ENCODE assay signal across 22 cellular contexts in the genomic region with DNA sequence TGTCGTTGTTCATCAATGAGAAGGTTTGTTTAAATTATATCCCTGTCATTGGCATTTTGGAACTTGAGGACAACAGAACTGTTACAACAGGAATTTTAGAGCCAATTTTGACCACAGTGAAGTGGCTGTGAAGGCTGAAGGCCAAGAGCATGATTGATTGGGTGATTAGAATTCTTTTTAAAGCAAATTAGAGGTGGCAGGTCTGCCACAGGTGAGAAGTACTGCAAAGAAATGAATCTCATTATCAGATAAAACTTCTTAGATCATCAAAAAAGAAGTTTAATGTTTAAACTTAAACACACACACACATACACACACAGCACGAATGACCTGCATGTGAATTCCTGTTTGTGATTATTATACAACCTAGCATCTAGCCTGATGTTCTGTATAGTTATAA.
"Had no signal": no experiment of that assay in that cellular context is flagged by ENCODE, and none has a peak within 500 bp of the region (broad histone marks: within the 10 kb centered on the region; RNA-seq: fewer than 3 reads in every experiment).

No MANE protein-coding gene starts in this region.

- H3K27ac ChIP-seq: brain microvascular endothelial cell, cardiac muscle cell, Peyer's patch, RWPE1, SJSA1 had no signal

- H3K9me3 ChIP-seq: Peyer's patch, SJSA1 had no signal

- H3K36me3 ChIP-seq: brain microvascular endothelial cell, cardiac muscle cell, Peyer's patch, SJSA1 had no signal

- DNase-seq: activated CD4-positive, CD25-positive, alpha-beta regulatory T cell treated with anti-CD3 and anti-CD28 coated beads, Interleukin-2, amount 50 U/mL, for 72 hours; activated CD8-positive, alpha-beta memory T cell treated with anti-CD3 and anti-CD28 coated beads for 24 hours; activated gamma-delta T cell; activated naive CD4-positive, alpha-beta T cell treated with anti-CD3 and anti-CD28 coated beads for 36 hours; activated T-cell treated with anti-CD3 and anti-CD28 coated beads, Interleukin-2, amount 50 U/mL, for 4 hours; amygdala; brain microvascular endothelial cell; cerebellar nuclear complex; NCI-H1930; NCI-H2171; NCI-H2227 treated with DMSO at 0.1 percent for 48 hours; NCI-H446 treated with DMSO at 0.1 percent for 48 hours; NCI-H524 treated with DMSO at 0.1 percent for 48 hours; NCI-H748 treated with DMSO at 0.1 percent for 48 hours; Peyer's patch; SHP77; SW 1271 had no signal

- ATAC-seq: activated T-cell treated with anti-CD3 and anti-CD28 coated beads, Interleukin-2, amount 50 U/mL, for 4 hours; SK-N-SH treated with all-trans-retinoic acid at 6 μM for 48 hours had no signal

- H3K4me3 ChIP-seq: cardiac muscle cell, Peyer's patch, SJSA1 had no signal

- H3K27me3 ChIP-seq: brain microvascular endothelial cell, cardiac muscle cell, Peyer's patch, SJSA1 had no signal

- H3K27ac Mint-ChIP-seq: activated naive CD4-positive, alpha-beta T cell treated with anti-CD3 and anti-CD28 coated beads for 36 hours; activated naive CD8-positive, alpha-beta T cell had no signal

- H3K4me1 ChIP-seq: Peyer's patch, SJSA1 had no signal

- H3K27me3 Mint-ChIP-seq: activated naive CD8-positive, alpha-beta T cell had no signal

- H3K9me3 Mint-ChIP-seq: activated naive CD4-positive, alpha-beta T cell treated with anti-CD3 and anti-CD28 coated beads for 36 hours; activated T-cell treated with anti-CD3 and anti-CD28 coated beads, Interleukin-2, amount 50 U/mL, for 4 hours had no signal

- H3K4me3 Mint-ChIP-seq: activated naive CD4-positive, alpha-beta T cell treated with anti-CD3 and anti-CD28 coated beads for 36 hours; activated naive CD8-positive, alpha-beta T cell; activated T-cell treated with anti-CD3 and anti-CD28 coated beads, Interleukin-2, amount 50 U/mL, for 4 hours had no signal
